Comparison of ENCODE assay signal across 9 cellular contexts in the genomic region with DNA sequence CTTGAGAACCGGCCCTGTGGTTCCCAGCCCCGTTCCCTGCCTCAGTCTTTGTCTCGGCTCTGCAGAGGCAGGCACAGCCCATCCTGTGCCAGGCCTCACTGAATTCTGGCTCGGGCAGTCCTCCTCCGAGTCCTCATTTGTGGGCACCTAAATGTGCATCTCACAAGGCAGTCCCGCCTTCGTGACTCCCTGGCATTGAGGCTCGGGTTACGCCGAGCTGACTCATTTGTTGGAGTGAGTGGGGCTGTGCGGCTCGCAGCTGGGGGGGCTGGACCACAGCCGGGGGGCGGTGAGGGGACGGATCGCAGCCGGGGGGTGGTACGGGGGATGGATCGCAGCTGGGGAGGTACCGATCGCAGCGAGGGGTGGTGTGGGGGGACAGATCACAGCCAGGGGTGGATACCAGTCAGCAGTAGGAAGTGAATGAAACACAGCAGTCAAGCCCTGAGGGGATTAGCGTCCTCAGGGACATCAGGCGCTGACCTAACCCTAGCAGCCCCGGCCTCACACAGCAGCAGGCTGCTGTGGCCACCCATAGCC.
DNase-seq lines count a peak whose midpoint lies in the region; ATAC-seq, FAIRE-seq and TF ChIP-seq lines count a peak whose summit lies in the region.
"Had no signal": no experiment of that assay in that cellular context is flagged by ENCODE, and none has a peak within 500 bp of the region (broad histone marks: within the 10 kb centered on the region; RNA-seq: fewer than 3 reads in every experiment).

No MANE protein-coding gene starts in this region.

- WGBS in HepG2 (ENCODE audit: low lambda C conversion rate) = 96% methylated on average over 21 of the region's 25 CpGs

- no peak for TF ChIP-seq RAD21 in HepG2 (CRISPR knock-in tag; IDR thresholded peaks at IDR 0.05)

- no peaks in the 10 kb centered on the region for H3K79me2 ChIP-seq in HepG2 (ENCODE audit: insufficient read depth, low read length)

- no TSS peak for BruUV-seq in HepG2 (replicated peaks; lab: Mats Ljungman, UMichigan)

- in situ Hi-C loops in HepG2 (cut with HindIII; ENCODE audit: extremely low pct_ligation_motif_present, low pct_unique_long_range_greater_than_20kb) = no loop called here

- peak overlapping the region; percentile 2; the same call in 1 of the 2 replicates for H3K4me3 ChIP-seq in AG09309 (ENCODE audit: control insufficient read depth, low read depth, low read length)
- no peak overlapping the region for H3K4me3 ChIP-seq in HepG2 (replicated peaks in 1 of 3; ENCODE audit: insufficient read depth in 1 of 3, low read depth in 2 of 3, low read length in 3 of 3)

- CTCF ChIA-PET in HepG2 (lab: Yijun Ruan, JAX; ENCODE audit: low intra/inter-chr PET ratio, low total read pairs) = no interaction called here

- no peaks in the 10 kb centered on the region for H3K9me3 Mint-ChIP-seq in type B pancreatic cell

- no peaks in the 10 kb centered on the region for H3K27me3 Mint-ChIP-seq in type B pancreatic cell
- H3K27me3 Mint-ChIP-seq: activated naive CD8-positive, alpha-beta T cell had no signal

- TF ChIP-seq POLR2A in HepG2 (IDR thresholded peaks at IDR 0.05; ENCODE audit: insufficient read depth in 1 of 2, low read depth in 2 of 2, low read length in 2 of 2) = peak in 1 of 2 experiments; percentile 28; a peak in 1 of 4 replicates

- H3K27ac ChIP-seq in caudate nucleus (ENCODE audit: low read depth, low read length) (peak overlapping the region; percentile 71), HepG2 (ENCODE audit: extremely low read length, insufficient read depth, low read length) (no peak overlapping the region)

- H4K20me1 ChIP-seq in HepG2 (ENCODE audit: insufficient read depth, low read length) = no peaks in the 10 kb centered on the region

- H3K4me1 Mint-ChIP-seq in type B pancreatic cell (ENCODE audit: unreplicated experiment) = no peaks in the 10 kb centered on the region

- H2AFZ ChIP-seq in HepG2 (ENCODE audit: low read length) = no peak overlapping the region

- no peaks in the 10 kb centered on the region for H3K9me3 ChIP-seq in HepG2 (ENCODE audit: low read length)

- peaks cover 6% of the 10 kb centered on the region for H3K36me3 Mint-ChIP-seq in type B pancreatic cell

- POLR2A ChIA-PET in HepG2 (lab: Yijun Ruan, JAX) = no interaction called here

- no peak overlapping the region for H3K9ac ChIP-seq in HepG2 (ENCODE audit: insufficient read depth, low read depth, low read length)

- ATAC-seq in HepG2 = no peak
- ATAC-seq in GM21381 (IDR thresholded peaks at IDR 0.05; ENCODE audit: unreplicated experiment) = no peak
- ATAC-seq in GM19351 (IDR thresholded peaks at IDR 0.05; ENCODE audit: unreplicated experiment) = no peak

- no peak for TF ChIP-seq CTCF in AG09309 (IDR thresholded peaks at IDR 0.05; ENCODE audit: control insufficient read depth, insufficient read depth, low read depth, low read length, missing control alignments)
- TF ChIP-seq CTCF in HepG2 (CRISPR knock-in tag; IDR thresholded peaks at IDR 0.05) = no peak
- TF ChIP-seq CTCF in type B pancreatic cell (conservative IDR thresholded peaks at IDR 0.05) = no peak

- peaks cover 28 to 76% of the 10 kb centered on the region in 2 experiments for H3K36me3 ChIP-seq in HepG2 (replicated peaks in 1 of 2; ENCODE audit: control insufficient read depth in 1 of 2, insufficient read depth in 2 of 2, low read length in 2 of 2)

- H3K27me3 ChIP-seq in HepG2 (ENCODE audit: control insufficient read depth in 1 of 2, insufficient read depth in 2 of 2, low read length in 2 of 2) = no peaks in the 10 kb centered on the region

- FAIRE-seq in HepG2 (lab: Jason Lieb, UNC) = no peak

- no peak overlapping the region for H3K4me3 Mint-ChIP-seq in type B pancreatic cell
- H3K4me3 Mint-ChIP-seq: activated naive CD8-positive, alpha-beta T cell had no signal

- TF ChIP-seq EP300 in HepG2 (IDR thresholded peaks at IDR 0.05; ENCODE audit: low read depth in 2 of 2, low read length in 2 of 2) = no peak
- TF ChIP-seq EP300 in HepG2 (CRISPR knock-in tag; IDR thresholded peaks at IDR 0.05; ENCODE audit: borderline replicate concordance) = no peak

- DNase-seq in AG09309 (ENCODE audit: low read depth) (peak; percentile 77), NCI-H1092 treated with DMSO at 0.1 percent for 48 hours (lab: John Stamatoyannopoulos, UW) (peak; percentile 83), caudate nucleus (lab: John Stamatoyannopoulos, UW) (peak in 51 of 61 donors; percentile 20 to 86 (median 52)), HepG2 (ENCODE audit: low spot score) (no peak), type B pancreatic cell (ENCODE audit: extremely low spot score, unreplicated experiment) (no peak), NK-92 (lab: John Stamatoyannopoulos, UW; ENCODE audit: unreplicated experiment) (no peak)

- H3K4me2 ChIP-seq in HepG2 (ENCODE audit: low read depth, low read length) = no peak overlapping the region

- no peaks in the 10 kb centered on the region for H3K4me1 ChIP-seq in HepG2 (ENCODE audit: insufficient read depth, low read length)

- intact Hi-C loops in HepG2 (cut with micrococcal nuclease; ENCODE audit: unreplicated experiment) = no loop called here

- H3K27ac Mint-ChIP-seq in type B pancreatic cell = peak overlapping the region; percentile 16
- H3K27ac Mint-ChIP-seq: activated naive CD8-positive, alpha-beta T cell had no signal

TF ChIP-seq in HepG2, 621 proteins besides CTCF, POLR2A, EP300 and RAD21:
- TF ChIP-seq ZNF75D (CRISPR knock-in tag; IDR thresholded peaks at IDR 0.05; ENCODE audit: borderline replicate concordance) = no peak
- TF ChIP-seq HES4 (CRISPR knock-in tag; IDR thresholded peaks at IDR 0.05; ENCODE audit: borderline replicate concordance) = no peak
- peak; percentile 75 for TF ChIP-seq AGO2 (optimal IDR thresholded peaks at IDR 0.05; ENCODE audit: low read depth, low read length)
- TF ChIP-seq RBM22 (optimal IDR thresholded peaks at IDR 0.05; ENCODE audit: low read length) = peak; percentile 7
- TF ChIP-seq, protein P1, sequence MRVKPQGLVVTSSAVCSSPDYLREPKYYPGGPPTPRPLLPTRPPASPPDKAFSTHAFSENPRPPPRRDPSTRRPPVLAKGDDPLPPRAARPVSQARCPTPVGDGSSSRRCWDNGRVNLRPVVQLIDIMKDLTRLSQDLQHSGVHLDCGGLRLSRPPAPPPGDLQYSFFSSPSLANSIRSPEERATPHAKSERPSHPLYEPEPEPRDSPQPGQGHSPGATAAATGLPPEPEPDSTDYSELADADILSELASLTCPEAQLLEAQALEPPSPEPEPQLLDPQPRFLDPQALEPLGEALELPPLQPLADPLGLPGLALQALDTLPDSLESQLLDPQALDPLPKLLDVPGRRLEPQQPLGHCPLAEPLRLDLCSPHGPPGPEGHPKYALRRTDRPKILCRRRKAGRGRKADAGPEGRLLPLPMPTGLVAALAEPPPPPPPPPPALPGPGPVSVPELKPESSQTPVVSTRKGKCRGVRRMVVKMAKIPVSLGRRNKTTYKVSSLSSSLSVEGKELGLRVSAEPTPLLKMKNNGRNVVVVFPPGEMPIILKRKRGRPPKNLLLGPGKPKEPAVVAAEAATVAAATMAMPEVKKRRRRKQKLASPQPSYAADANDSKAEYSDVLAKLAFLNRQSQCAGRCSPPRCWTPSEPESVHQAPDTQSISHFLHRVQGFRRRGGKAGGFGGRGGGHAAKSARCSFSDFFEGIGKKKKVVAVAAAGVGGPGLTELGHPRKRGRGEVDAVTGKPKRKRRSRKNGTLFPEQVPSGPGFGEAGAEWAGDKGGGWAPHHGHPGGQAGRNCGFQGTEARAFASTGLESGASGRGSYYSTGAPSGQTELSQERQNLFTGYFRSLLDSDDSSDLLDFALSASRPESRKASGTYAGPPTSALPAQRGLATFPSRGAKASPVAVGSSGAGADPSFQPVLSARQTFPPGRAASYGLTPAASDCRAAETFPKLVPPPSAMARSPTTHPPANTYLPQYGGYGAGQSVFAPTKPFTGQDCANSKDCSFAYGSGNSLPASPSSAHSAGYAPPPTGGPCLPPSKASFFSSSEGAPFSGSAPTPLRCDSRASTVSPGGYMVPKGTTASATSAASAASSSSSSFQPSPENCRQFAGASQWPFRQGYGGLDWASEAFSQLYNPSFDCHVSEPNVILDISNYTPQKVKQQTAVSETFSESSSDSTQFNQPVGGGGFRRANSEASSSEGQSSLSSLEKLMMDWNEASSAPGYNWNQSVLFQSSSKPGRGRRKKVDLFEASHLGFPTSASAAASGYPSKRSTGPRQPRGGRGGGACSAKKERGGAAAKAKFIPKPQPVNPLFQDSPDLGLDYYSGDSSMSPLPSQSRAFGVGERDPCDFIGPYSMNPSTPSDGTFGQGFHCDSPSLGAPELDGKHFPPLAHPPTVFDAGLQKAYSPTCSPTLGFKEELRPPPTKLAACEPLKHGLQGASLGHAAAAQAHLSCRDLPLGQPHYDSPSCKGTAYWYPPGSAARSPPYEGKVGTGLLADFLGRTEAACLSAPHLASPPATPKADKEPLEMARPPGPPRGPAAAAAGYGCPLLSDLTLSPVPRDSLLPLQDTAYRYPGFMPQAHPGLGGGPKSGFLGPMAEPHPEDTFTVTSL (CRISPR knock-in tag; IDR thresholded peaks at IDR 0.05; ENCODE audit: borderline replicate concordance) = no peak
- TF ChIP-seq JARID2 (CRISPR knock-in tag; IDR thresholded peaks at IDR 0.05; ENCODE audit: insufficient replicate concordance) = no peak
- TF ChIP-seq ZBTB38 (CRISPR knock-in tag; IDR thresholded peaks at IDR 0.05) = no peak
- no peak for TF ChIP-seq PAF1 (CRISPR knock-in tag; IDR thresholded peaks at IDR 0.05)
TF ChIP-seq in HepG2: peak in this region for 2.

Comparison
In these comparisons a context has a peak if more than half of its experiments do, and no peak if none do; other contexts are left out.
1. DNase-seq: peak in AG09309 (single experiment), NCI-H1092 treated with DMSO at 0.1 percent for 48 hours (single experiment) and caudate nucleus (51 of 61); none in HepG2 (single experiment), type B pancreatic cell (single experiment) and NK-92 (single experiment).